In the genomic region with DNA sequence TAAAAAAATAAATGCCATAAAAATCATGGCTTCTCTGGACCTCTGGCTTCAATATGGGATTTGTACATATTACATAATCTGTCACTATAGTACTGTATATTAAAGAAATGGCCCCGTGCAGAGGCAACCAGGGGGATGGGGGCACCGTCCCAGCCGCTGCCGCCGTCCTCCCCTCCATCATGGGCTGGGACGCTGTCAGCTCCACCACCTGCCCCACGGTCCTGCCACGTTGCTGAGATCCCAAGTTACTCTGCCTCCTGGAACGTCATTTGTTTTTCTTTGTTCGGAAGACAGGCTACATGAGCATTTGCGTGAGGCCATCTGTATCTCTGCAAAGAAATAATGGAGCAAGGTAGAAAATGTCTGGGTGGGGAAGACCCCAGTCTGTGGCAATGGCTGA, we compare ENCODE assay signal across 26 cellular contexts.
"Had no signal": no experiment of that assay in that cellular context is flagged by ENCODE, and none has a peak within 500 bp of the region (broad histone marks: within the 10 kb centered on the region; RNA-seq: fewer than 3 reads in every experiment).

No MANE protein-coding gene starts in this region.

- H3K4me3 ChIP-seq: colonic mucosa, gastrocnemius medialis, hepatocyte, left lung, mucosa of descending colon, neural progenitor cell, right lobe of liver, thoracic aorta, vagina had no signal

- H3K36me3 Mint-ChIP-seq: naive B cell; natural killer cell treated with Interleukin-12 subunit alpha and Interleukin-12 subunit beta and Interleukin-15 and Interleukin-18, amount 100 ng/mL, for 72 hours; neural progenitor cell; stimulated activated memory B cell treated with anti-CD40 and anti-IgM and Interleukin-4, amounts not matched to agents 10 μg/mL and 1 μg/mL and 100 μg/mL, for 72 hours had no signal

- H3K9me3 Mint-ChIP-seq: dendritic cell treated with granulocyte-macrophage colony-stimulating factor and Interleukin-4, amounts not matched to agents 40 ng/mL and 50 ng/mL, for 4 days; endodermal cell; natural killer cell treated with Interleukin-12 subunit alpha and Interleukin-12 subunit beta and Interleukin-15 and Interleukin-18, amount 100 ng/mL, for 72 hours; neural progenitor cell; stimulated activated memory B cell treated with anti-CD40 and anti-IgM and Interleukin-4, amounts not matched to agents 10 μg/mL and 1 μg/mL and 100 μg/mL, for 72 hours; stimulated activated naive CD8-positive, alpha-beta T cell treated with anti-CD3 and anti-CD28 coated beads, Interleukin-15, Interleukin-2, amounts not matched to agents 100 ng/mL and 50 ng/mL, for 24 hours had no signal

- H3K4me3 Mint-ChIP-seq: dendritic cell treated with granulocyte-macrophage colony-stimulating factor and Interleukin-4, amounts not matched to agents 40 ng/mL and 50 ng/mL, for 4 days; endodermal cell; naive B cell; natural killer cell treated with Interleukin-12 subunit alpha and Interleukin-12 subunit beta and Interleukin-15 and Interleukin-18, amount 100 ng/mL, for 72 hours; neural progenitor cell; stimulated activated memory B cell treated with anti-CD40 and anti-IgM and Interleukin-4, amounts not matched to agents 10 μg/mL and 1 μg/mL and 100 μg/mL, for 72 hours; stimulated activated naive CD8-positive, alpha-beta T cell treated with anti-CD3 and anti-CD28 coated beads, Interleukin-15, Interleukin-2, amounts not matched to agents 100 ng/mL and 50 ng/mL, for 24 hours had no signal

- H3K79me2 ChIP-seq: hepatocyte, parathyroid adenoma had no signal

- H3K27me3 ChIP-seq: gastrocnemius medialis, right lobe of liver, tibial nerve, vagina had no signal

- H3K36me3 ChIP-seq: colonic mucosa, gastrocnemius medialis, heart left ventricle, left lung, neural progenitor cell, right lobe of liver, thoracic aorta, tibial nerve, vagina had no signal

- H2AFZ ChIP-seq: hepatocyte, neural progenitor cell, parathyroid adenoma had no signal

- H3K4me1 Mint-ChIP-seq: naive B cell; stimulated activated memory B cell treated with anti-CD40 and anti-IgM and Interleukin-4, amounts not matched to agents 10 μg/mL and 1 μg/mL and 100 μg/mL, for 72 hours had no signal

- H3K27ac Mint-ChIP-seq: dendritic cell treated with granulocyte-macrophage colony-stimulating factor and Interleukin-4, amounts not matched to agents 40 ng/mL and 50 ng/mL, for 4 days; endodermal cell; natural killer cell treated with Interleukin-12 subunit alpha and Interleukin-12 subunit beta and Interleukin-15 and Interleukin-18, amount 100 ng/mL, for 72 hours; neural progenitor cell; progenitor cell of endocrine pancreas; stimulated activated memory B cell treated with anti-CD40 and anti-IgM and Interleukin-4, amounts not matched to agents 10 μg/mL and 1 μg/mL and 100 μg/mL, for 72 hours; stimulated activated naive CD8-positive, alpha-beta T cell treated with anti-CD3 and anti-CD28 coated beads, Interleukin-15, Interleukin-2, amounts not matched to agents 100 ng/mL and 50 ng/mL, for 24 hours had no signal

- H3K4me2 ChIP-seq: neural progenitor cell had no signal

- ATAC-seq: esophagus mucosa; gastrocnemius medialis; heart left ventricle; left lung; mucosa of descending colon; natural killer cell treated with Interleukin-12 subunit alpha and Interleukin-12 subunit beta and Interleukin-15 and Interleukin-18, amount 100 ng/mL, for 72 hours; right lobe of liver; stimulated activated memory B cell treated with anti-CD40 and anti-IgM and Interleukin-4, amounts not matched to agents 10 μg/mL and 1 μg/mL and 100 μg/mL, for 72 hours had no signal

- H3K27me3 Mint-ChIP-seq: stimulated activated memory B cell treated with anti-CD40 and anti-IgM and Interleukin-4, amounts not matched to agents 10 μg/mL and 1 μg/mL and 100 μg/mL, for 72 hours had no signal

- H3K9ac ChIP-seq: neural progenitor cell, parathyroid adenoma had no signal

- H3K27ac ChIP-seq: colonic mucosa, epithelial cell of prostate, gastrocnemius medialis, heart left ventricle, hepatocyte, left lung, neural progenitor cell, parathyroid adenoma, right lobe of liver, thoracic aorta, vagina had no signal

- H3K9me3 ChIP-seq: colonic mucosa, gastrocnemius medialis, heart left ventricle, left lung, mucosa of descending colon, right lobe of liver, thoracic aorta, tibial nerve, vagina had no signal

- DNase-seq: colonic mucosa; effector CD8-positive, alpha-beta T cell; gastrocnemius medialis; heart left ventricle; left cardiac atrium; left lung; mammary epithelial cell; mucosa of descending colon; naive B cell; right lobe of liver; stimulated activated CD4-positive, alpha-beta T cell treated with anti-CD3 and anti-CD28 coated beads, Interleukin-2, amount 100 ng/mL, for 24 hours; stimulated activated CD4-positive, alpha-beta T cell treated with anti-CD3 and anti-CD28 coated beads, Interleukin-4, amount 100 ng/mL, for 24 hours had no signal

- H3K4me1 ChIP-seq: colonic mucosa, gastrocnemius medialis, left lung, parathyroid adenoma, right lobe of liver had no signal
